In the genomic region with DNA sequence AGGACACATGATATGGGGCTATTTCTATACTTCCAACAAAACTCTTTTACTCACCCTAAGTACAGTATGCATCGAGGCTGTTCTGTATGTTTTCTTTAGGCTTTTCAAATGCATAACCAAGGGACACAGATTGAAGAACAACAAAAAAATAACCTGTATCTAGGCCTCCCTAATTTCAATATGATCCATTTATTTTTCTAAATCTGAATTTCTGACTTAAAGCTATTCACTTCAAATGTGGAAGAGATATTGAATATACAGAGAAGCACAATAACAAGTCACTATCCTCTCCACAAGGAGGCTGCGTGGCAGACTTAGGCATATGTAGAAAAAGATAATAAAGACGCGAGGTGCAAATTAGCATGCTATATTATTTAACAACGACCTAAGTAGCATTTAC, we compare ENCODE assay signal across 35 cellular contexts.
"Had no signal": no experiment of that assay in that cellular context is flagged by ENCODE, and none has a peak within 500 bp of the region (broad histone marks: within the 10 kb centered on the region; RNA-seq: fewer than 3 reads in every experiment).

No MANE protein-coding gene starts in this region.

- H3K27me3 ChIP-seq: MG63 had no signal

- H3K4me3 ChIP-seq: MG63 had no signal

- H3K36me3 ChIP-seq: MG63 had no signal

- H3K9me3 ChIP-seq: MG63 had no signal

- DNase-seq: Kasumi-1, MG63, MM.1S, MV-4-11, NCI-H1048, NCI-H1092, NCI-H1092 treated with DMSO at 0.1 percent for 48 hours, NCI-H1105, NCI-H1105 treated with DMSO at 0.1 percent for 48 hours, NCI-H1417, NCI-H1417 treated with DMSO at 0.1 percent for 48 hours, NCI-H1436, NCI-H1436 treated with DMSO at 0.1 percent for 48 hours, NCI-H146, NCI-H1694, NCI-H1694 treated with DMSO at 0.1 percent for 48 hours, NCI-H187, NCI-H187 treated with DMSO at 0.1 percent for 48 hours, NCI-H1930, NCI-H2029, NCI-H2029 treated with DMSO at 0.1 percent for 48 hours, NCI-H2081, NCI-H2081 treated with DMSO at 0.1 percent for 48 hours, NCI-H2107, NCI-H2171, NCI-H2171 treated with DMSO at 0.1 percent for 48 hours, NCI-H2227 treated with DMSO at 0.1 percent for 48 hours, NCI-H226, NCI-H345, NCI-H446, NCI-H446 treated with DMSO at 0.1 percent for 48 hours, NCI-H510A, NCI-H510A treated with DMSO at 0.1 percent for 48 hours, NCI-H524, NCI-H524 treated with DMSO at 0.1 percent for 48 hours had no signal
